Comparison of ENCODE assay signal across 8 cellular contexts in genomic region chr1:235972316-235973090, GRCh38.
DNase-seq lines count a peak whose midpoint lies in the region; ATAC-seq and TF ChIP-seq lines count a peak whose summit lies in the region.

No MANE protein-coding gene starts in this region.

- peak; percentile 24 for DNase-seq in COLO829 (ENCODE audit: low spot score)
- peak; percentile 54 for DNase-seq in HS-5 (ENCODE audit: low read depth)
- no peak for DNase-seq in activated naive CD8-positive, alpha-beta T cell treated with anti-CD3 and anti-CD28 coated beads, Interleukin-2, amount 50 U/mL, for 24 hours
- DNase-seq in hepatocyte (ENCODE audit: low spot score) = peak; percentile 25
- DNase-seq in COR-L47 (lab: John Stamatoyannopoulos, UW) = no peak
- DNase-seq in NCI-H1105 treated with DMSO at 0.1 percent for 48 hours (lab: John Stamatoyannopoulos, UW) = no peak

- no peaks in the 10 kb centered on the region for H3K9me2 ChIP-seq in hepatocyte (replicated peaks; ENCODE audit: insufficient read depth)

- no peaks in the 10 kb centered on the region for H3K36me3 Mint-ChIP-seq in activated naive CD8-positive, alpha-beta T cell treated with anti-CD3 and anti-CD28 coated beads, Interleukin-2, amount 50 U/mL, for 24 hours (ENCODE audit: low read depth)

- H3K27me3 ChIP-seq in hepatocyte (no peaks in the 10 kb centered on the region), skeletal muscle tissue (ENCODE audit: control insufficient read depth in 3 of 3, insufficient read depth in 3 of 3, low read length in 3 of 3) (no peaks in the 10 kb centered on the region)

- no peaks in the 10 kb centered on the region for H3K79me2 ChIP-seq in hepatocyte

- peak; percentile 43 for ATAC-seq in GM21367 (IDR thresholded peaks at IDR 0.05; ENCODE audit: unreplicated experiment)
- ATAC-seq in activated naive CD8-positive, alpha-beta T cell treated with anti-CD3 and anti-CD28 coated beads, Interleukin-2, amount 50 U/mL, for 24 hours = peak; percentile 22

- H3K4me1 Mint-ChIP-seq in activated naive CD8-positive, alpha-beta T cell treated with anti-CD3 and anti-CD28 coated beads, Interleukin-2, amount 50 U/mL, for 24 hours = peaks cover 19% of the 10 kb centered on the region

- peak overlapping the region; percentile 72 for H3K4me3 Mint-ChIP-seq in activated naive CD8-positive, alpha-beta T cell treated with anti-CD3 and anti-CD28 coated beads, Interleukin-2, amount 50 U/mL, for 24 hours

- no peak for TF ChIP-seq CTCF in hepatocyte (IDR thresholded peaks at IDR 0.05; ENCODE audit: poor library complexity)

- no peaks in the 10 kb centered on the region for H3K27me3 Mint-ChIP-seq in activated naive CD8-positive, alpha-beta T cell treated with anti-CD3 and anti-CD28 coated beads, Interleukin-2, amount 50 U/mL, for 24 hours

- WGBS in hepatocyte (ENCODE audit: low lambda C conversion rate, missing lambda C conversion rate) = 48% methylated on average over 8 of the region's 8 CpGs

- H3K9me3 ChIP-seq in hepatocyte (ENCODE audit: low read depth) (peaks cover 3% of the 10 kb centered on the region), skeletal muscle tissue (ENCODE audit: control insufficient read depth in 3 of 3, low read length in 3 of 3) (peaks cover 0 to 1% (median 0%) of the 10 kb centered on the region in 3 donors)

- peak overlapping the region; percentile 77 to 82 (median 77) for H3K9ac ChIP-seq in skeletal muscle tissue (ENCODE audit: low read depth in 1 of 3, low read length in 3 of 3)

- peak overlapping the region; percentile 78 for H3K27ac Mint-ChIP-seq in activated naive CD8-positive, alpha-beta T cell treated with anti-CD3 and anti-CD28 coated beads, Interleukin-2, amount 50 U/mL, for 24 hours

- H3K4me2 ChIP-seq in hepatocyte = peak overlapping the region; percentile 84

- H2AFZ ChIP-seq in hepatocyte = peak overlapping the region; percentile 82

- H3K4me1 ChIP-seq in hepatocyte (ENCODE audit: insufficient read depth) (no peaks in the 10 kb centered on the region), skeletal muscle tissue (ENCODE audit: control insufficient read depth in 3 of 3, insufficient read depth in 3 of 3, low read length in 3 of 3) (peaks cover 8 to 12% (median 10%) of the 10 kb centered on the region in 3 donors)

- H4K20me1 ChIP-seq in hepatocyte (ENCODE audit: insufficient read depth, poor library complexity, severe bottlenecking) = no peaks in the 10 kb centered on the region

- H3K36me3 ChIP-seq in hepatocyte (replicated peaks; ENCODE audit: insufficient read depth, low read depth) = peaks cover 5% of the 10 kb centered on the region
- peaks cover 0 to 10% (median 6%) of the 10 kb centered on the region in 3 donors for H3K36me3 ChIP-seq in skeletal muscle tissue (ENCODE audit: control insufficient read depth in 3 of 3, insufficient read depth in 3 of 3, low read length in 3 of 3)

- H3K9me3 Mint-ChIP-seq in activated naive CD8-positive, alpha-beta T cell treated with anti-CD3 and anti-CD28 coated beads, Interleukin-2, amount 50 U/mL, for 24 hours = no peaks in the 10 kb centered on the region

- H3K27ac ChIP-seq in hepatocyte (peak overlapping the region; percentile 93), skeletal muscle tissue (ENCODE audit: low read depth, low read length) (peak overlapping the region; percentile 91)

- H3K4me3 ChIP-seq in hepatocyte = no peak overlapping the region
- peak overlapping the region; percentile 59 to 78 (median 65) for H3K4me3 ChIP-seq in skeletal muscle tissue (ENCODE audit: low read length in 3 of 3)

Comparison
In these comparisons a context has a peak if more than half of its experiments do, and no peak if none do; other contexts are left out.
1. DNase-seq: peak in COLO829 (single experiment), HS-5 (single experiment) and hepatocyte (single experiment); none in activated naive CD8-positive, alpha-beta T cell treated with anti-CD3 and anti-CD28 coated beads, Interleukin-2, amount 50 U/mL, for 24 hours (single experiment), COR-L47 (single experiment) and NCI-H1105 treated with DMSO at 0.1 percent for 48 hours (single experiment).